8 cellular contexts compared by ENCODE assay signal in genomic region chr13:23980160-23980551, GRCh38.
A peak's percentile ranks its signal among the peaks of the same experiment; 100 is the strongest.
DNase-seq lines count a peak whose midpoint lies in the region; ATAC-seq, FAIRE-seq and TF ChIP-seq lines count a peak whose summit lies in the region.

No MANE protein-coding gene starts in this region.

- H3K27me3 ChIP-seq in BLaER1 treated with 17β-estradiol and CSF1 and Interleukin-3, amounts not matched to agents 10 nM and 100 nM: peaks cover 15 to 32% (median 18%) of the 10 kb centered on the region in 11 experiments

- H3K27ac Mint-ChIP-seq in nephron: peak overlapping the region; percentile 49 to 92 (median 92)

- H3K4me3 Mint-ChIP-seq in nephron: peak overlapping the region; percentile 94 to 98 (median 95)

- H3K9me3 Mint-ChIP-seq in nephron: no peaks in the 10 kb centered on the region

- peaks cover 6 to 19% (median 16%) of the 10 kb centered on the region in 10 experiments; a peak in 17 of 20 replicates for H3K4me1 ChIP-seq in BLaER1 treated with 17β-estradiol and CSF1 and Interleukin-3, amounts not matched to agents 10 nM and 100 nM

- no peak for FAIRE-seq in RCC 7860 (lab: Jason Lieb, UNC)

- no peaks in the 10 kb centered on the region for H3K36me3 Mint-ChIP-seq in nephron (ENCODE audit: low read depth)

- peak overlapping the region; percentile 45 to 72 (median 61) for H3K4me3 ChIP-seq in BLaER1 treated with 17β-estradiol and CSF1 and Interleukin-3, amounts not matched to agents 10 nM and 100 nM
- peak overlapping the region; percentile 70 to 82 for H3K4me3 ChIP-seq in foreskin fibroblast (ENCODE audit: low read depth in 1 of 2, low read length in 2 of 2)

- H3K4me1 Mint-ChIP-seq in nephron: peaks cover 29% of the 10 kb centered on the region

- H3K27ac ChIP-seq in BLaER1 treated with 17β-estradiol and CSF1 and Interleukin-3, amounts not matched to agents 10 nM and 100 nM: peak overlapping the region in 2 of 11 experiments; percentile 10 to 41; a peak in 2 of 22 replicates

- H3K9me3 ChIP-seq in BLaER1 treated with 17β-estradiol and CSF1 and Interleukin-3, amounts not matched to agents 10 nM and 100 nM (replicated peaks in 1 of 11): no peaks in the 10 kb centered on the region

- peaks cover 4% of the 10 kb centered on the region for H3K27me3 Mint-ChIP-seq in nephron (ENCODE audit: low read depth)

- peak; percentile 81 for ATAC-seq in GM19438 (IDR thresholded peaks at IDR 0.05; ENCODE audit: low read depth, unreplicated experiment)
- peak; percentile 87 for ATAC-seq in HG03520 (IDR thresholded peaks at IDR 0.05; ENCODE audit: unreplicated experiment)
- peak; percentile 94 for ATAC-seq in stimulated activated naive CD8-positive, alpha-beta T cell treated with anti-CD3 and anti-CD28 coated beads, Interleukin-15, Interleukin-2, amounts not matched to agents 100 U/mL and 50 U/mL, for 24 hours

- H4K20me1 ChIP-seq in BLaER1 treated with 17β-estradiol and CSF1 and Interleukin-3, amounts not matched to agents 10 nM and 100 nM: no peaks in the 10 kb centered on the region

- peak overlapping the region in 10 of 11 experiments; percentile 31 to 68 (median 60); a peak in 19 of 22 replicates for H3K9ac ChIP-seq in BLaER1 treated with 17β-estradiol and CSF1 and Interleukin-3, amounts not matched to agents 10 nM and 100 nM

- no peaks in the 10 kb centered on the region for H3K36me3 ChIP-seq in BLaER1 treated with 17β-estradiol and CSF1 and Interleukin-3, amounts not matched to agents 10 nM and 100 nM

- peak; percentile 61 for DNase-seq in RCC 7860 (ENCODE audit: low spot score)
- DNase-seq in activated effector memory CD4-positive, alpha-beta T cell treated with anti-CD3 and anti-CD28 coated beads, Interleukin-2, amount 50 U/mL, for 16 hours: peak; percentile 95
- peak; percentile 84 to 91 for DNase-seq in foreskin fibroblast
- peak; percentile 93 for DNase-seq in stimulated activated naive CD8-positive, alpha-beta T cell treated with anti-CD3 and anti-CD28 coated beads, Interleukin-15, Interleukin-2, amounts not matched to agents 100 U/mL and 50 U/mL, for 24 hours

- TF ChIP-seq CTCF in foreskin fibroblast (IDR thresholded peaks at IDR 0.05; ENCODE audit: low read depth, low read length): no peak
- TF ChIP-seq CTCF in nephron (IDR thresholded peaks at IDR 0.05; ENCODE audit: unreplicated experiment in 3 of 3): no peak

- peak overlapping the region; percentile 95 to 100 (median 96) for H3K4me2 ChIP-seq in BLaER1 treated with 17β-estradiol and CSF1 and Interleukin-3, amounts not matched to agents 10 nM and 100 nM
